In genomic region chr6:3919130-3919628, GRCh38 we compare ENCODE assay signal across 12 cellular contexts.
A peak's percentile ranks its signal among the peaks of the same experiment; 100 is the strongest.
DNase-seq lines count a peak whose midpoint lies in the region; ATAC-seq lines count a peak whose summit lies in the region.
"Had no signal": no experiment of that assay in that cellular context is flagged by ENCODE, and none has a peak within 500 bp of the region (broad histone marks: within the 10 kb centered on the region; RNA-seq: fewer than 3 reads in every experiment).

No MANE protein-coding gene starts in this region.

- H3K27ac ChIP-seq in ACC112 (ENCODE audit: low read depth, low read length) = no peak overlapping the region

- intact Hi-C loops in left ventricle myocardium superior (cut with micrococcal nuclease) = no loop called here

- peak; percentile 97 for ATAC-seq in left ventricle myocardium superior
- no peak for ATAC-seq in GM18519 (IDR thresholded peaks at IDR 0.05; ENCODE audit: low FRiP score, unreplicated experiment)
- ATAC-seq in GM19455 (IDR thresholded peaks at IDR 0.05; ENCODE audit: unreplicated experiment) = no peak
- ATAC-seq: activated CD8-positive, alpha-beta T cell treated with anti-CD3 and anti-CD28 coated beads for 36 hours had no signal

- H2AFZ ChIP-seq in ACC112 (ENCODE audit: low read length, unreplicated experiment) = peak overlapping the region; percentile 1

- H3K79me2 ChIP-seq in ACC112 (ENCODE audit: control insufficient read depth, insufficient read depth, low read length, unreplicated experiment) = no peaks in the 10 kb centered on the region

- no peak overlapping the region for H3K4me3 ChIP-seq in ACC112 (ENCODE audit: low read depth, low read length)

- DNase-seq in HK-2 (ENCODE audit: unreplicated experiment) (peak; percentile 68), T1000 (lab: John Stamatoyannopoulos, UW) (peak; percentile 12), left ventricle myocardium superior (peak; percentile 71), cerebellum (ENCODE audit: low spot score) (no peak), H4 (ENCODE audit: low spot score) (no peak)
- DNase-seq: activated CD8-positive, alpha-beta T cell treated with anti-CD3 and anti-CD28 coated beads for 36 hours; CD4-positive, alpha-beta T cell; foreskin melanocyte; SW 1271 had no signal

- H3K4me1 ChIP-seq in ACC112 (ENCODE audit: control insufficient read depth, insufficient read depth, low read length, unreplicated experiment) = peaks cover 20% of the 10 kb centered on the region

- H3K36me3 ChIP-seq in ACC112 (ENCODE audit: insufficient read depth, low read length) = no peaks in the 10 kb centered on the region

- no peaks in the 10 kb centered on the region for H3K27me3 ChIP-seq in ACC112 (ENCODE audit: insufficient read depth, low read length)

Comparison
In these comparisons a context has a peak if more than half of its experiments do, and no peak if none do; other contexts are left out.
1. DNase-seq: peak in HK-2 (single experiment), T1000 (single experiment) and left ventricle myocardium superior (single experiment); none in cerebellum (single experiment) and H4 (single experiment).